Comparison of ENCODE assay signal across 18 cellular contexts in the genomic region with DNA sequence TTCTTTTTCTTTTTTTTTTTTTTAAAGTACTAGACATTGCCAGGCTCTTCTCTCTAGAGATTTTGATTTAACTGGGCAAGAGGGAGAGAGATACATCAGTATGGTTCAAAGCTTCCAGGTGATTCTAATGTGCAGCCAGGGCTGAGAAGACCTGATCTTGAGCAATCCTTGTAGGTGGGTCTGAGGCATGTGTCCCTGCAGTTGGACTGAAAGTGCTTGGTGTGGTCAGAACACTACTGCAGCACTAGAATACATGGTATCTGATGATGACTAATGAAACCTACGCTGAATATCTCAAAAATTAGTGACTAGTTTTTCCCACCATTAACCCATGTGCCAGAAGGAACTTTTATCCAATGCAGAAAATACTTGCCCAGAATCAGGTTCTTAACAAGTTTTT. TPM values are rescaled to one million over a fixed set of nuclear protein-coding genes. Genes with fewer than 3 reads are reported as not detected.
DNase-seq lines count a peak whose midpoint lies in the region; ATAC-seq, FAIRE-seq and TF ChIP-seq lines count a peak whose summit lies in the region.
"Had no signal": no experiment of that assay in that cellular context is flagged by ENCODE, and none has a peak within 500 bp of the region (broad histone marks: within the 10 kb centered on the region; RNA-seq: fewer than 3 reads in every experiment).

No MANE protein-coding gene starts in this region.

- H3K27ac Mint-ChIP-seq in activated CD4-positive, alpha-beta T cell treated with anti-CD3 and anti-CD28 coated beads, Interleukin-2, amount 10 ng/mL, durations not matched to agents 24 days and 14 days, result no peak overlapping the region
- no peak overlapping the region for H3K27ac Mint-ChIP-seq in astrocyte (ENCODE audit: unreplicated experiment)
- peak overlapping the region; percentile 35 for H3K27ac Mint-ChIP-seq in stimulated activated effector memory CD8-positive, alpha-beta T cell treated with anti-CD3 and anti-CD28 coated beads, Interleukin-12 subunit alpha, Interleukin-12 subunit beta, amount 100 ng/mL, for 72 hours

- H3K4me3 ChIP-seq in astrocyte (ENCODE audit: insufficient read depth, low read depth, low read length) (no peak overlapping the region), osteoblast (ENCODE audit: insufficient read depth, low read length) (no peak overlapping the region)
- H3K4me3 ChIP-seq: BLaER1 treated with 17β-estradiol and CSF1 and Interleukin-3, amounts not matched to agents 10 nM and 100 nM; GM12878; GM23248 had no signal

- H3K9me3 ChIP-seq in astrocyte (ENCODE audit: insufficient read depth, low read depth, low read length), result no peaks in the 10 kb centered on the region
- no peaks in the 10 kb centered on the region for H3K9me3 ChIP-seq in osteoblast (ENCODE audit: low read depth, low read length)
- H3K9me3 ChIP-seq: BLaER1 treated with 17β-estradiol and CSF1 and Interleukin-3, amounts not matched to agents 10 nM and 100 nM had no signal

- peaks cover 5% of the 10 kb centered on the region for H3K4me1 ChIP-seq in astrocyte (ENCODE audit: insufficient read depth, low read length)
- peaks cover 13% of the 10 kb centered on the region for H3K4me1 ChIP-seq in osteoblast (ENCODE audit: insufficient read depth, low read length)

- H3K27me3 Mint-ChIP-seq in activated CD4-positive, alpha-beta T cell treated with anti-CD3 and anti-CD28 coated beads, Interleukin-2, amount 10 ng/mL, durations not matched to agents 24 days and 14 days, result no peaks in the 10 kb centered on the region
- H3K27me3 Mint-ChIP-seq in astrocyte (ENCODE audit: low read depth, unreplicated experiment), result no peaks in the 10 kb centered on the region
- H3K27me3 Mint-ChIP-seq: CD4-positive, CD25-positive, alpha-beta regulatory T cell had no signal

- H3K79me2 ChIP-seq in astrocyte (ENCODE audit: insufficient read depth, low read length), result no peaks in the 10 kb centered on the region
- no peaks in the 10 kb centered on the region for H3K79me2 ChIP-seq in osteoblast (ENCODE audit: insufficient read depth, low read length)

- ATAC-seq in stimulated activated effector memory CD8-positive, alpha-beta T cell treated with anti-CD3 and anti-CD28 coated beads, Interleukin-12 subunit alpha, Interleukin-12 subunit beta, amount 100 ng/mL, for 72 hours, result peak; percentile 51
- ATAC-seq in HG03378 (IDR thresholded peaks at IDR 0.05; ENCODE audit: unreplicated experiment), result no peak
- ATAC-seq in HG03095 (IDR thresholded peaks at IDR 0.05; ENCODE audit: unreplicated experiment), result no peak
- ATAC-seq: GM12878, HCT116 had no signal

- peak; percentile 47 for DNase-seq in activated CD4-positive, alpha-beta T cell treated with anti-CD3 and anti-CD28 coated beads, Interleukin-2, amount 10 ng/mL, durations not matched to agents 24 days and 14 days
- no peak for DNase-seq in activated CD4-positive, alpha-beta T cell treated with anti-CD3 and anti-CD28 coated beads for 1 hour
- DNase-seq in GM12891 (ENCODE audit: insufficient read length, low spot score), result no peak
- peak; percentile 23 for DNase-seq in astrocyte (ENCODE audit: low read depth)
- no peak for DNase-seq in stimulated activated effector memory CD8-positive, alpha-beta T cell treated with anti-CD3 and anti-CD28 coated beads, Interleukin-12 subunit alpha, Interleukin-12 subunit beta, amount 100 ng/mL, for 72 hours (ENCODE audit: low spot score in 2 of 2)
- DNase-seq in osteoblast (ENCODE audit: insufficient read length, low spot score, missing footprints), result no peak
- DNase-seq: ACHN; CD4-positive, CD25-positive, alpha-beta regulatory T cell; DMS53; GF-D8; GM23248; IMR-90 had no signal

- TF ChIP-seq CTCF in astrocyte (IDR thresholded peaks at IDR 0.05; ENCODE audit: insufficient read depth, low read depth, low read length) (no peak), osteoblast (IDR thresholded peaks at IDR 0.05; ENCODE audit: extremely low read depth, low read depth, low read length) (no peak)

- H3K9me3 Mint-ChIP-seq in activated CD4-positive, alpha-beta T cell treated with anti-CD3 and anti-CD28 coated beads, Interleukin-2, amount 10 ng/mL, durations not matched to agents 24 days and 14 days, result no peaks in the 10 kb centered on the region
- H3K9me3 Mint-ChIP-seq in astrocyte (ENCODE audit: unreplicated experiment), result no peaks in the 10 kb centered on the region
- no peaks in the 10 kb centered on the region for H3K9me3 Mint-ChIP-seq in stimulated activated effector memory CD8-positive, alpha-beta T cell treated with anti-CD3 and anti-CD28 coated beads, Interleukin-12 subunit alpha, Interleukin-12 subunit beta, amount 100 ng/mL, for 72 hours
- H3K9me3 Mint-ChIP-seq: CD4-positive, CD25-positive, alpha-beta regulatory T cell had no signal

- H4K20me1 ChIP-seq in astrocyte (ENCODE audit: insufficient read depth, low read length) (no peaks in the 10 kb centered on the region), osteoblast (ENCODE audit: insufficient read depth, low read length) (no peaks in the 10 kb centered on the region)

- intact Hi-C loops in activated CD4-positive, alpha-beta T cell treated with anti-CD3 and anti-CD28 coated beads, Interleukin-2, amount 10 ng/mL, durations not matched to agents 24 days and 14 days (cut with micrococcal nuclease), result loop anchor here (2.0 to 10.0 kb wide), 3 partner anchors 73 to 347 kb away; a partner anchor contains a TSS

- H3K4me3 Mint-ChIP-seq in activated CD4-positive, alpha-beta T cell treated with anti-CD3 and anti-CD28 coated beads, Interleukin-2, amount 10 ng/mL, durations not matched to agents 24 days and 14 days, result no peak overlapping the region
- no peak overlapping the region for H3K4me3 Mint-ChIP-seq in astrocyte (ENCODE audit: unreplicated experiment)
- H3K4me3 Mint-ChIP-seq in stimulated activated effector memory CD8-positive, alpha-beta T cell treated with anti-CD3 and anti-CD28 coated beads, Interleukin-12 subunit alpha, Interleukin-12 subunit beta, amount 100 ng/mL, for 72 hours, result no peak overlapping the region
- H3K4me3 Mint-ChIP-seq: CD4-positive, CD25-positive, alpha-beta regulatory T cell had no signal

- H3K27ac ChIP-seq in astrocyte (ENCODE audit: low read depth, low read length) (no peak overlapping the region), osteoblast (ENCODE audit: low read depth, low read length) (no peak overlapping the region)
- H3K27ac ChIP-seq: BLaER1 treated with 17β-estradiol and CSF1 and Interleukin-3, amounts not matched to agents 10 nM and 100 nM; GM23248 had no signal

- FAIRE-seq in GM12891 (lab: Jason Lieb, UNC) (peak; percentile 66), astrocyte (lab: Jason Lieb, UNC) (no peak)
- FAIRE-seq: GM12878, H54 had no signal

- no peaks in the 10 kb centered on the region for H3K27me3 ChIP-seq in astrocyte (ENCODE audit: insufficient read depth, low read length)
- H3K27me3 ChIP-seq in osteoblast (ENCODE audit: insufficient read depth, low read length), result no peaks in the 10 kb centered on the region
- H3K27me3 ChIP-seq: BLaER1 treated with 17β-estradiol and CSF1 and Interleukin-3, amounts not matched to agents 10 nM and 100 nM had no signal

- H3K4me2 ChIP-seq in astrocyte (ENCODE audit: low read length) (no peak overlapping the region), osteoblast (ENCODE audit: insufficient read depth, low read length) (no peak overlapping the region)
- H3K4me2 ChIP-seq: BLaER1 treated with 17β-estradiol and CSF1 and Interleukin-3, amounts not matched to agents 10 nM and 100 nM had no signal

- no peak overlapping the region for H2AFZ ChIP-seq in astrocyte (ENCODE audit: low read depth, low read length)
- no peak overlapping the region for H2AFZ ChIP-seq in osteoblast (ENCODE audit: low read length)
- H2AFZ ChIP-seq: GM23248 had no signal

- H3K36me3 Mint-ChIP-seq in activated CD4-positive, alpha-beta T cell treated with anti-CD3 and anti-CD28 coated beads, Interleukin-2, amount 10 ng/mL, durations not matched to agents 24 days and 14 days (ENCODE audit: low read depth), result peaks cover 25% of the 10 kb centered on the region
- peaks cover 4% of the 10 kb centered on the region for H3K36me3 Mint-ChIP-seq in astrocyte (ENCODE audit: low read depth, unreplicated experiment)
- peaks cover 66% of the 10 kb centered on the region for H3K36me3 Mint-ChIP-seq in stimulated activated effector memory CD8-positive, alpha-beta T cell treated with anti-CD3 and anti-CD28 coated beads, Interleukin-12 subunit alpha, Interleukin-12 subunit beta, amount 100 ng/mL, for 72 hours

- peaks cover 22% of the 10 kb centered on the region for H3K4me1 Mint-ChIP-seq in activated CD4-positive, alpha-beta T cell treated with anti-CD3 and anti-CD28 coated beads, Interleukin-2, amount 10 ng/mL, durations not matched to agents 24 days and 14 days
- H3K4me1 Mint-ChIP-seq in astrocyte (ENCODE audit: low read depth, unreplicated experiment), result peaks cover 16% of the 10 kb centered on the region
- peaks cover 17% of the 10 kb centered on the region for H3K4me1 Mint-ChIP-seq in stimulated activated effector memory CD8-positive, alpha-beta T cell treated with anti-CD3 and anti-CD28 coated beads, Interleukin-12 subunit alpha, Interleukin-12 subunit beta, amount 100 ng/mL, for 72 hours

- no peak overlapping the region for H3K9ac ChIP-seq in astrocyte (ENCODE audit: low read length)
- H3K9ac ChIP-seq: GM23248 had no signal

- peaks cover 5% of the 10 kb centered on the region for H3K36me3 ChIP-seq in astrocyte (ENCODE audit: insufficient read depth, low read length)
- peaks cover 9% of the 10 kb centered on the region for H3K36me3 ChIP-seq in osteoblast (ENCODE audit: insufficient read depth, low read length)

- no peak for TF ChIP-seq POLR2A in GM12891 (IDR thresholded peaks at IDR 0.05; ENCODE audit: low read depth, low read length)

TF ChIP-seq in GM12891, 5 proteins besides CTCF, POLR2A, EP300 and RAD21:
- no peak for TF ChIP-seq SPI1 (IDR thresholded peaks at IDR 0.05; ENCODE audit: low read depth, low read length)
- TF ChIP-seq TAF1 (IDR thresholded peaks at IDR 0.05; ENCODE audit: low read depth, low read length), result no peak
- TF ChIP-seq PAX5 (IDR thresholded peaks at IDR 0.05; ENCODE audit: insufficient read depth, low read length, severe bottlenecking), result no peak
- TF ChIP-seq POU2F2 (IDR thresholded peaks at IDR 0.05; ENCODE audit: low read depth, low read length), result no peak
- no peak for TF ChIP-seq POLR2AphosphoS5 (IDR thresholded peaks at IDR 0.05; ENCODE audit: low read depth, low read length)
TF ChIP-seq in GM12891: peak in this region for 0.

RNA-seq across cellular contexts. Expression of a gene that starts 34.4 kb away (rescaled TPM):
- total RNA-seq in activated CD4-positive, alpha-beta T cell treated with anti-CD3 and anti-CD28 coated beads, Interleukin-2, amount 10 ng/mL, durations not matched to agents 24 days and 14 days, result 0.24 and 0.30 TPM in 2 replicates
- polyA plus RNA-seq in GM12891 (2012; ENCODE audit: low read depth, missing spikeins), result 0.56 TPM
- total RNA-seq in astrocyte (2.7 and 4.5 TPM in 2 replicates), osteoblast (under 0.01 TPM in 2 replicates)
- total RNA-seq: GM23248 had no signal
- polyA plus RNA-seq: GM23248 had no signal

Comparison
In these comparisons a context has a peak if more than half of its experiments do, and no peak if none do; other contexts are left out.
1. DNase-seq: peak in activated CD4-positive, alpha-beta T cell treated with anti-CD3 and anti-CD28 coated beads, Interleukin-2, amount 10 ng/mL, durations not matched to agents 24 days and 14 days (single experiment) and astrocyte (single experiment); none in activated CD4-positive, alpha-beta T cell treated with anti-CD3 and anti-CD28 coated beads for 1 hour (single experiment), GM12891 (single experiment), stimulated activated effector memory CD8-positive, alpha-beta T cell treated with anti-CD3 and anti-CD28 coated beads, Interleukin-12 subunit alpha, Interleukin-12 subunit beta, amount 100 ng/mL, for 72 hours (0 of 2) and osteoblast (single experiment).